ENCODE assay signal across 8 cellular contexts in the genomic region with DNA sequence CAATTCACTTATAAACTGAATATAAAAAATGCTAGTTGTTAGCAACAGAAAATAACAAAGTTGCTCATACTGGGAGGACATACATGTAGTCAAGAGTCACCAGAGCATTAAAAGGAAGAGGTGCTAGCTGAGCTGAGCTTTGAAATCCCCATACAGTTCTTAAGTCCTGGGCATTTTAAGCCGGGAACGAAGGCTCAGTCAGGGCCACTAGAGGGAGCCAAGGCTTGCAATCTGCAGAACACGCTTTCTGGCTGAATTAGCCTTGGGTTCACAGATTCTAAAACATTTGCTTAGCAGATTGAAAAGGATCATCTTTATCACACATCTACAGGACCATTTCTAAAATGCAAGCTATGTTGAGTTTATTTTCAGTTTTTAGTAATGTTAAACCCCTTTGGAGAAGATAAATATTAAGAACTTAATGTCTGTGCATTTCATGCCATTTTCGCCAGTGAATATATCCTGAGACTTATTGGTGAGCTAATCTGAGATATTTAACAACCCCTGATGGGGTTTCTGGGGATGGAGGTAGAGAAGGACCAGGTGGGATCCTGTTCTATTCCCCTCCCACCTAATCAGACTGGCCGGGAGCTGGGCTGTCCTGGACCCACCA.
DNase-seq lines count a peak whose midpoint lies in the region; ATAC-seq lines count a peak whose summit lies in the region.

No MANE protein-coding gene starts in this region.

- ATAC-seq in HG02610 (IDR thresholded peaks at IDR 0.05; ENCODE audit: unreplicated experiment) (peak; percentile 59), GM21619 (IDR thresholded peaks at IDR 0.05; ENCODE audit: unreplicated experiment) (no peak)

- DNase-seq in DMS53 (lab: John Stamatoyannopoulos, UW): peak; percentile 83
- DNase-seq in NCI-H345 treated with DMSO at 0.1 percent for 48 hours (lab: John Stamatoyannopoulos, UW; ENCODE audit: unreplicated experiment): peak; percentile 46
- peak; percentile 74 for DNase-seq in activated CD4-positive, alpha-beta T cell treated with anti-CD3 and anti-CD28 coated beads for 48 hours
- peak; percentile 60 for DNase-seq in ecto neural progenitor cell (ENCODE audit: low spot score)
- DNase-seq in medulla oblongata (ENCODE audit: extremely low spot score): peak; percentile 84
- DNase-seq in stimulated activated CD8-positive, alpha-beta memory T cell treated with anti-CD3 and anti-CD28 coated beads, Interleukin-4, amount 100 ng/mL, for 24 hours (ENCODE audit: low read depth): peak; percentile 45
